Comparison of ENCODE assay signal across 9 cellular contexts in genomic region chr20:36214684-36215256, GRCh38.
DNase-seq lines count a peak whose midpoint lies in the region; ATAC-seq and TF ChIP-seq lines count a peak whose summit lies in the region.
"Had no signal": no experiment of that assay in that cellular context is flagged by ENCODE, and none has a peak within 500 bp of the region (broad histone marks: within the 10 kb centered on the region; RNA-seq: fewer than 3 reads in every experiment).

No MANE protein-coding gene starts in this region.

- H3K36me3 ChIP-seq in RWPE2 (ENCODE audit: low read depth): no peaks in the 10 kb centered on the region

- no peaks in the 10 kb centered on the region for H3K27me3 ChIP-seq in RWPE2 (ENCODE audit: insufficient read depth, poor library complexity, severe bottlenecking)

- DNase-seq in COR-L47 (lab: John Stamatoyannopoulos, UW): peak; percentile 22
- DNase-seq in GM20000 (ENCODE audit: low spot score): peak; percentile 63
- no peak for DNase-seq in RWPE2 (ENCODE audit: low spot score)
- DNase-seq in glomerular visceral epithelial cell (ENCODE audit: extremely low spot score): peak; percentile 27
- DNase-seq in hypothalamus (lab: John Stamatoyannopoulos, UW): no peak
- DNase-seq in Ammon's horn (ENCODE audit: low spot score): no peak
- DNase-seq in NCI-H2107 treated with DMSO at 0.1 percent for 48 hours (lab: John Stamatoyannopoulos, UW; ENCODE audit: unreplicated experiment): no peak

- H3K4me1 ChIP-seq in RWPE2 (ENCODE audit: insufficient read depth, poor library complexity, severe bottlenecking): no peaks in the 10 kb centered on the region

- no peak overlapping the region for H3K27ac ChIP-seq in RWPE2 (ENCODE audit: poor library complexity, severe bottlenecking)
- H3K27ac ChIP-seq: SK-N-MC had no signal

- H3K4me3 ChIP-seq in RWPE2 (ENCODE audit: severe bottlenecking): no peak overlapping the region
- H3K4me3 ChIP-seq: SK-N-MC had no signal

- peak; percentile 65 for TF ChIP-seq CTCF in GM20000 (IDR thresholded peaks at IDR 0.05; ENCODE audit: extremely low read depth, missing control alignments)
- TF ChIP-seq CTCF in RWPE2 (IDR thresholded peaks at IDR 0.05; ENCODE audit: poor library complexity, severe bottlenecking): peak; percentile 97

- ATAC-seq in RWPE2 (ENCODE audit: low read depth) (peak; percentile 54), GM21367 (IDR thresholded peaks at IDR 0.05; ENCODE audit: unreplicated experiment) (no peak)

- H3K9me3 ChIP-seq in RWPE2 (ENCODE audit: severe bottlenecking): no peaks in the 10 kb centered on the region

Comparison
In these comparisons a context has a peak if more than half of its experiments do, and no peak if none do; other contexts are left out.
1. DNase-seq: peak in COR-L47 (single experiment), GM20000 (single experiment) and glomerular visceral epithelial cell (single experiment); none in RWPE2 (single experiment), hypothalamus (0 of 51), Ammon's horn (single experiment) and NCI-H2107 treated with DMSO at 0.1 percent for 48 hours (single experiment).